Comparison of ENCODE assay signal across 33 cellular contexts in genomic region chr9:88193766-88194165, GRCh38. TPM values are rescaled to one million over a fixed set of nuclear protein-coding genes. Genes with fewer than 3 reads are reported as not detected.
A peak's percentile ranks its signal among the peaks of the same experiment; 100 is the strongest.
DNase-seq lines count a peak whose midpoint lies in the region; ATAC-seq and TF ChIP-seq lines count a peak whose summit lies in the region.
"Had no signal": no experiment of that assay in that cellular context is flagged by ENCODE, and none has a peak within 500 bp of the region (broad histone marks: within the 10 kb centered on the region; RNA-seq: fewer than 3 reads in every experiment).

No MANE protein-coding gene starts in this region.

- H3K4me3 ChIP-seq in BLaER1 treated with 17β-estradiol and CSF1 and Interleukin-3, amounts not matched to agents 10 nM and 100 nM = no peak overlapping the region
- H3K4me3 ChIP-seq in gastroesophageal sphincter = no peak overlapping the region
- peak overlapping the region in 2 of 3 donors; percentile 2 to 18 for H3K4me3 ChIP-seq in skeletal muscle tissue (ENCODE audit: low read length in 3 of 3)
- H3K4me3 ChIP-seq: HAP-1, psoas muscle, skin epidermis, upper lobe of right lung had no signal

- no peak overlapping the region for H3K27ac ChIP-seq in BLaER1 treated with 17β-estradiol and CSF1 and Interleukin-3, amounts not matched to agents 10 nM and 100 nM
- peak overlapping the region in 3 of 4 donors; percentile 1 to 46 (median 23) for H3K27ac ChIP-seq in gastroesophageal sphincter
- no peak overlapping the region for H3K27ac ChIP-seq in skeletal muscle tissue (ENCODE audit: low read depth, low read length)
- H3K27ac ChIP-seq: neutrophil, psoas muscle, skin epidermis, upper lobe of right lung had no signal

- H3K36me3 ChIP-seq in BLaER1 treated with 17β-estradiol and CSF1 and Interleukin-3, amounts not matched to agents 10 nM and 100 nM = no peaks in the 10 kb centered on the region
- no peaks in the 10 kb centered on the region for H3K36me3 ChIP-seq in gastroesophageal sphincter
- no peaks in the 10 kb centered on the region for H3K36me3 ChIP-seq in skeletal muscle tissue (ENCODE audit: control insufficient read depth in 3 of 3, insufficient read depth in 3 of 3, low read length in 3 of 3)
- H3K36me3 ChIP-seq: HAP-1, neutrophil, upper lobe of right lung had no signal

- intact Hi-C loops in left colon (cut with DNase I, micrococcal nuclease) = no loop called here

- ATAC-seq in gastroesophageal sphincter (no peak), left colon (peak; percentile 49), GM18909 (IDR thresholded peaks at IDR 0.05; ENCODE audit: poor library complexity, unreplicated experiment) (no peak)
- ATAC-seq: psoas muscle; stimulated activated naive B cell treated with anti-CD40 and anti-IgM and Interleukin-4, amounts not matched to agents 10 μg/mL and 1 μg/mL and 100 μg/mL, for 72 hours; upper lobe of right lung had no signal

- peaks cover 0 to 13% (median 9%) of the 10 kb centered on the region in 11 experiments; a peak in 8 of 22 replicates for H3K9me3 ChIP-seq in BLaER1 treated with 17β-estradiol and CSF1 and Interleukin-3, amounts not matched to agents 10 nM and 100 nM (replicated peaks in 1 of 11)
- no peaks in the 10 kb centered on the region for H3K9me3 ChIP-seq in gastroesophageal sphincter
- no peaks in the 10 kb centered on the region for H3K9me3 ChIP-seq in skeletal muscle tissue (ENCODE audit: control insufficient read depth in 3 of 3, low read length in 3 of 3)
- H3K9me3 ChIP-seq: HAP-1, neutrophil, psoas muscle, SK-N-SH, upper lobe of right lung had no signal

- H3K9ac ChIP-seq in BLaER1 treated with 17β-estradiol and CSF1 and Interleukin-3, amounts not matched to agents 10 nM and 100 nM = no peak overlapping the region
- no peak overlapping the region for H3K9ac ChIP-seq in skeletal muscle tissue (ENCODE audit: low read depth in 1 of 3, low read length in 3 of 3)
- H3K9ac ChIP-seq: SK-N-SH had no signal

- no peak for TF ChIP-seq EP300 in gastroesophageal sphincter (IDR thresholded peaks at IDR 0.05)

- WGBS in gastroesophageal sphincter (ENCODE audit: low coverage in 1 of 2), 2 donors = 37 to 61% methylated on average over 4 to 6 of the region's 6 CpGs

- no peak for TF ChIP-seq CTCF in gastroesophageal sphincter (IDR thresholded peaks at IDR 0.05)

- peak overlapping the region in 8 of 11 experiments; percentile 14 to 64 (median 47); a peak in 16 of 22 replicates for H3K4me2 ChIP-seq in BLaER1 treated with 17β-estradiol and CSF1 and Interleukin-3, amounts not matched to agents 10 nM and 100 nM
- H3K4me2 ChIP-seq: SK-N-SH had no signal

- DNase-seq in left colon (no peak), NCI-H1417 (lab: John Stamatoyannopoulos, UW) (no peak), amniotic stem cell (lab: John Stamatoyannopoulos, UW) (no peak), NCI-H1092 (lab: John Stamatoyannopoulos, UW) (no peak)
- DNase-seq: activated CD4-positive, alpha-beta T cell treated with anti-CD3 and anti-CD28 coated beads, Interleukin-2, amount 50 U/mL, for 1 hour; activated CD4-positive, CD25-positive, alpha-beta regulatory T cell; activated gamma-delta T cell; activated T-cell treated with anti-CD3 and anti-CD28 coated beads, Interleukin-2, amount 50 U/mL, for 24 hours; CD8-positive, alpha-beta memory T cell; DMS 273 treated with DMSO at 0.1 percent for 48 hours; hippocampal formation; Kasumi-1; naive B cell; NCI-H1436 treated with DMSO at 0.1 percent for 48 hours; NCI-H2081 treated with DMSO at 0.1 percent for 48 hours; NCI-H226; NCI-H526 treated with DMSO at 0.1 percent for 48 hours; NK-92 treated with Interleukin-12 subunit alpha and Interleukin-12 subunit beta, amount 100 ng/mL, for 24 hours; psoas muscle; SK-N-SH; stimulated activated naive B cell treated with anti-CD40 and anti-IgM and Interleukin-4, amounts not matched to agents 10 μg/mL and 1 μg/mL and 100 μg/mL, for 72 hours; substantia nigra; upper lobe of right lung had no signal

- no peak for TF ChIP-seq POLR2A in gastroesophageal sphincter (IDR thresholded peaks at IDR 0.05)

- H4K20me1 ChIP-seq in BLaER1 treated with 17β-estradiol and CSF1 and Interleukin-3, amounts not matched to agents 10 nM and 100 nM = no peaks in the 10 kb centered on the region

- no peaks in the 10 kb centered on the region for H3K27me3 ChIP-seq in BLaER1 treated with 17β-estradiol and CSF1 and Interleukin-3, amounts not matched to agents 10 nM and 100 nM
- no peaks in the 10 kb centered on the region for H3K27me3 ChIP-seq in gastroesophageal sphincter
- H3K27me3 ChIP-seq in skeletal muscle tissue (ENCODE audit: control insufficient read depth in 3 of 3, insufficient read depth in 3 of 3, low read length in 3 of 3) = no peaks in the 10 kb centered on the region
- H3K27me3 ChIP-seq: upper lobe of right lung had no signal

- H3K4me1 ChIP-seq in BLaER1 treated with 17β-estradiol and CSF1 and Interleukin-3, amounts not matched to agents 10 nM and 100 nM = peaks cover 18 to 61% (median 43%) of the 10 kb centered on the region in 10 experiments
- H3K4me1 ChIP-seq in gastroesophageal sphincter = peaks cover 5 to 36% (median 7%) of the 10 kb centered on the region in 3 donors
- H3K4me1 ChIP-seq in skeletal muscle tissue (ENCODE audit: control insufficient read depth in 3 of 3, insufficient read depth in 3 of 3, low read length in 3 of 3) = peaks cover 0 to 2% (median 0%) of the 10 kb centered on the region in 3 donors
- H3K4me1 ChIP-seq: HAP-1, upper lobe of right lung had no signal

RNA-seq across cellular contexts. Expression of gene SPATA31C2, which starts 55.5 kb away (rescaled TPM):
- total RNA-seq in gastroesophageal sphincter (not detected), left colon (not detected), skeletal muscle tissue (not detected)
- total RNA-seq: B cell; CD8-positive, alpha-beta memory T cell; frontal cortex; psoas muscle; T-helper 1 cell treated with Interleukin-12 subunit alpha and Interleukin-12 subunit beta and Interleukin-4 antibody, amounts not matched to agents 30 ng/mL and 1 ng/mL, for 36 hours; upper lobe of right lung had no signal

Comparison
In these comparisons a context has a peak if more than half of its experiments do, and no peak if none do; other contexts are left out.
1. H3K27ac ChIP-seq: peak in gastroesophageal sphincter (3 of 4); none in BLaER1 treated with 17β-estradiol and CSF1 and Interleukin-3, amounts not matched to agents 10 nM and 100 nM (0 of 11) and skeletal muscle tissue (single experiment).
2. H3K4me3 ChIP-seq: peak in skeletal muscle tissue (2 of 3); none in BLaER1 treated with 17β-estradiol and CSF1 and Interleukin-3, amounts not matched to agents 10 nM and 100 nM (0 of 10) and gastroesophageal sphincter (0 of 2).